ENCODE assay signal across 8 cellular contexts in genomic region chr18:50193796-50194622, GRCh38. TPM values are rescaled to one million over a fixed set of nuclear protein-coding genes. Genes with fewer than 3 reads are reported as not detected.
DNase-seq lines count a peak whose midpoint lies in the region; ATAC-seq and TF ChIP-seq lines count a peak whose summit lies in the region.

No MANE protein-coding gene starts in this region.

- H2AFZ ChIP-seq in MM.1S (ENCODE audit: low read length) = peak overlapping the region; percentile 61

- H4K20me1 ChIP-seq in MM.1S (ENCODE audit: insufficient read depth, low read length) = no peaks in the 10 kb centered on the region

- H3K79me2 ChIP-seq in MM.1S (ENCODE audit: low read length) = peaks cover 48% of the 10 kb centered on the region

- no peaks in the 10 kb centered on the region for H3K9me3 ChIP-seq in MM.1S (replicated peaks; ENCODE audit: insufficient read depth, low read length)

- no peaks in the 10 kb centered on the region for H3K36me3 ChIP-seq in MM.1S (replicated peaks; ENCODE audit: insufficient read depth, low read length)

- peak; percentile 20 for ATAC-seq in esophagus mucosa
- ATAC-seq in GM21515 (IDR thresholded peaks at IDR 0.05; ENCODE audit: unreplicated experiment) = no peak

- H3K9ac ChIP-seq in MM.1S (ENCODE audit: low read length) = peak overlapping the region; percentile 82

- peaks cover 20% of the 10 kb centered on the region for H3F3A ChIP-seq in MM.1S (ENCODE audit: insufficient read depth, low read length)

- peaks cover 33% of the 10 kb centered on the region for H3K4me1 ChIP-seq in MM.1S (ENCODE audit: low read length)

- no peak for TF ChIP-seq CTCF in GM13977 (IDR thresholded peaks at IDR 0.05; ENCODE audit: extremely low read depth, insufficient read depth, missing control alignments)
- TF ChIP-seq CTCF in MM.1S (IDR thresholded peaks at IDR 0.05; ENCODE audit: low read length) = no peak

- in situ Hi-C loops in GM13977 (cut with MboI; ENCODE audit: low pct_unique_long_range_greater_than_20kb, low sequenced_read_pairs, unreplicated experiment) = no loop called here

- no peaks in the 10 kb centered on the region for H3K9me2 ChIP-seq in MM.1S (replicated peaks; ENCODE audit: insufficient read depth, low read length)

- peak; percentile 44 for DNase-seq in GM13977 (ENCODE audit: low spot score)
- DNase-seq in MM.1S = peak; percentile 42
- peak; percentile 60 for DNase-seq in retina
- DNase-seq in C1 segment of cervical spinal cord (lab: John Stamatoyannopoulos, UW) = no peak
- no peak for DNase-seq in mesenteric fat pad (ENCODE audit: low spot score)
- no peak for DNase-seq in T-helper 9 cell

- H3K4me2 ChIP-seq in MM.1S (ENCODE audit: low read depth, low read length) = peak overlapping the region; percentile 80

- H3K27ac ChIP-seq in MM.1S (ENCODE audit: low read length) = peak overlapping the region; percentile 36; the same call in 1 of the 2 replicates

- H3K4me3 ChIP-seq in MM.1S (ENCODE audit: low read length) = peak overlapping the region; percentile 96

- H3K27me3 ChIP-seq in MM.1S (replicated peaks; ENCODE audit: insufficient read depth, low read length) = 0 out of 2 replicates have a peak, but pooled peaks cover 5% of the 10 kb centered on the region

RNA-seq across cellular contexts. Expression of gene MYO5B, which starts 0.9 kb away (rescaled TPM):
- total RNA-seq in esophagus mucosa (29.6 TPM), mesenteric fat pad (1.6 TPM)

Comparison
In these comparisons a context has a peak if more than half of its experiments do, and no peak if none do; other contexts are left out.
1. DNase-seq: peak in GM13977 (single experiment), MM.1S (single experiment) and retina (single experiment); none in C1 segment of cervical spinal cord (0 of 14), mesenteric fat pad (single experiment) and T-helper 9 cell (single experiment).
2. RNA of gene MYO5B, which starts 0.9 kb away (total RNA-seq): 29.6 TPM in esophagus mucosa (single experiment); 1.6 TPM in mesenteric fat pad (single experiment); every median in the first group is over 10 times any median in the second.